Comparison of ENCODE assay signal across 19 cellular contexts in the genomic region with DNA sequence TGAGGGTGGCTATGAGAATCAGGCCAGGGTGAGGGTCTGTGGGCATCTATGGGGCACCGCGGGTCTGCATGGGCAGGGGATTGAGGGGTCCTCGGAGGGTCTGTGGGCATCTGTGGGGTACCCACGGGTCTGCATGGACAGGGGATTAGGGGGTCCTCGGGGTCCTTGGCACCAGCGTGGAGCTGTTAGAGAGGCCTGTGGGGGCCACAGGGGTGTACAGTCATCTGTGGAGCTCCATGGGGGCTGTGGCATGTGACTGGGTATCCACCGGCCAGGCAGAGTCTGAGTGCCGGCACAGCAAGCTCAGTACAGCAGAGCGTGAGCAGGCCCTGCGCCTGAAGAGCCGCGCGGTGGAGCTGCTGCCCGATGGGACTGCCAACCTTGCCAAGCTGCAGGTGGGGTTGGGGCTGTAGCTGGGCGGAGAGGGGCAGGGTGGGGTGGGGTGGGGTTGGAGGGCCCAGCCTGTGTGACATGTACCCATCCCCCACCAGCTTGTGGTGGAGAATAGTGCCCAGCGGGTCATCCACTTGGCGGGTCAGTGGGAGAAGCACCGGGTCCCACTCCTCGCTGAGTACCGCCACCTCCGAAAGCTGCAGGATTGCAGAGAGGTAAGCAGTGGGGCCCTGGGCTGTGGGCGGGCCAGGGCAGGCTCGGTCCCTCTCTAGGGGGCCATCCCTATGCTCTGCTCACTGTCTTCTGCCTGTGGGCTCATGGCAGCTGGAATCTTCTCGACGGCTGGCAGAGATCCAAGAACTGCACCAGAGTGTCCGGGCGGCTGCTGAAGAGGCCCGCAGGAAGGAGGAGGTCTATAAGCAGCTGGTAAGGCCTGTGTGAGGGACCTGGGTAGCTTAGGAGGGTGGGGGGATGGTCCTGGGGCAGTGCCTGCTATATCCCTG. TPM values are rescaled to one million over a fixed set of nuclear protein-coding genes. Genes with fewer than 3 reads are reported as not detected.
"Had no signal": no experiment of that assay in that cellular context is flagged by ENCODE, and none has a peak within 500 bp of the region (broad histone marks: within the 10 kb centered on the region; RNA-seq: fewer than 3 reads in every experiment).

No MANE protein-coding gene starts in this region.

- H3K4me1 Mint-ChIP-seq: neural crest cell had no signal

- H3K4me3 Mint-ChIP-seq: activated naive CD8-positive, alpha-beta T cell treated with anti-CD3 and anti-CD28 coated beads for 36 hours; neural crest cell had no signal

- H3K9me3 ChIP-seq: body of pancreas, colonic mucosa, esophagus squamous epithelium, pancreas, spleen had no signal

- H3K27me3 Mint-ChIP-seq: activated naive CD8-positive, alpha-beta T cell treated with anti-CD3 and anti-CD28 coated beads for 36 hours had no signal

- H3K27ac Mint-ChIP-seq: activated naive CD8-positive, alpha-beta T cell treated with anti-CD3 and anti-CD28 coated beads for 36 hours had no signal

- DNase-seq: activated CD4-positive, alpha-beta T cell treated with anti-CD3 and anti-CD28 coated beads, Interleukin-2, amount 50 U/mL, for 48 hours; activated naive CD8-positive, alpha-beta T cell treated with anti-CD3 and anti-CD28 coated beads for 36 hours; activated T-cell treated with anti-CD3 and anti-CD28 coated beads, Interleukin-2, amount 50 U/mL, for 48 hours; amygdala; body of pancreas; caudate nucleus; colonic mucosa; esophagus squamous epithelium; islet precursor cell; spleen; stimulated activated CD4-positive, alpha-beta T cell treated with anti-CD3 and anti-CD28 coated beads, Interleukin-1b, Interleukin-23, amount 100 ng/mL, for 48 hours had no signal

- H3K27me3 ChIP-seq: body of pancreas, colonic mucosa, esophagus squamous epithelium, hepatocyte, pancreas, spleen had no signal

- H3K36me3 ChIP-seq: colonic mucosa, pancreas had no signal

- H3K9me3 Mint-ChIP-seq: activated naive CD8-positive, alpha-beta T cell treated with anti-CD3 and anti-CD28 coated beads for 36 hours; neural crest cell had no signal

- H3K4me3 ChIP-seq: body of pancreas, colonic mucosa, esophagus squamous epithelium, hepatocyte, pancreas, spleen had no signal

- ATAC-seq: body of pancreas, left lobe of liver, pancreas, sciatic nerve had no signal

- H3K4me1 ChIP-seq: body of pancreas, colonic mucosa, esophagus squamous epithelium, pancreas, spleen had no signal

RNA-seq across cellular contexts. Expression of gene CACNA1F, which starts 15.0 kb away (rescaled TPM):
- total RNA-seq: fibroblast of villous mesenchyme, left lobe of liver had no signal

RNA-seq across cellular contexts. Expression of gene FOXP3, which starts 16.3 kb away (rescaled TPM):
- total RNA-seq: body of pancreas, glomerular endothelial cell, lung microvascular endothelial cell had no signal
- polyA plus RNA-seq: hepatocyte had no signal

RNA-seq across cellular contexts. Expression of gene SYP, which starts 48.2 kb away (rescaled TPM):
- total RNA-seq: fibroblast of villous mesenchyme had no signal
